13 cellular contexts compared by ENCODE assay signal in the genomic region with DNA sequence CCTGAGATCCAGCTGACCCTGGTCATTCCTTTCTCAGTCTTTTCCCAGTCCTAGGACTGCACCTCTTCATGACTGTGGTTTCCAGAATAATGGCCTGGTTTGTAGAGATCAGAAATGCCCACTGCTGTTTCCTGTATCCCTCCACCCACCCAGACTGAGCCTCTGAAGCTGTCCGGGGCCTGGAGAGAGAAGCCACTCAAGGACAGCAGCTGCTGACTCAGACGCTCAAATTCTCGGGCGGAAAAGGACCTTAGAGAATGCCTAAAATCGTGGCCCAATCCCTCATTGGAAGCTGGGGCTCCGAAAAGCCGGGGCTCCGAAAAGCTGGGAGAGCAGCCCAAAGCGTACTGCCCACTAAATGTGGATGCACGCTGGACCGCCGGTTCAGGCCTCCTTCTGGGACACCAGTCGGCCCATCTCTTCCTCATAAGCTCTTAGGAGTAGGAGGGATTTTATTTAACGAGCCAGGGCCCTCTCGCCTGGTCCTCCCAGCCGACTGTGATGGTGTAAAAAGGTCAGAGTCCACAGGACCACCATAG. TPM values are rescaled to one million over a fixed set of nuclear protein-coding genes. Genes with fewer than 3 reads are reported as not detected.
DNase-seq lines count a peak whose midpoint lies in the region; ATAC-seq, FAIRE-seq and TF ChIP-seq lines count a peak whose summit lies in the region.
"Had no signal": no experiment of that assay in that cellular context is flagged by ENCODE, and none has a peak within 500 bp of the region (broad histone marks: within the 10 kb centered on the region; RNA-seq: fewer than 3 reads in every experiment).

No MANE protein-coding gene starts in this region.

- H3K4me1 ChIP-seq in A549, result peaks cover 4% of the 10 kb centered on the region; the same call in 2 of the 3 replicates
- H3K4me1 ChIP-seq in CD8-positive, alpha-beta T cell (ENCODE audit: insufficient read depth, low read length), result peaks cover 31% of the 10 kb centered on the region
- H3K4me1 ChIP-seq in naive thymus-derived CD4-positive, alpha-beta T cell (ENCODE audit: control insufficient read depth in 2 of 2, insufficient read depth in 2 of 2, low read length in 2 of 2), result peaks cover 11 to 28% of the 10 kb centered on the region in 2 donors

- no peak overlapping the region for H3K4me3 ChIP-seq in A549
- no peak overlapping the region for H3K4me3 ChIP-seq in CD8-positive, alpha-beta T cell (ENCODE audit: low read depth, low read length)
- no peak overlapping the region for H3K4me3 ChIP-seq in naive thymus-derived CD4-positive, alpha-beta T cell (ENCODE audit: low read length)
- H3K4me3 ChIP-seq: hepatocyte, mucosa of descending colon had no signal

- CTCF ChIA-PET in A549 (lab: Yijun Ruan, JAX) (interaction anchor here (0.6 to 21.4 kb wide), 52 partner anchors 9 to 820 kb away, joined by 3 to 749 read pairs (median 4); partner anchors contain the start of genes AMIGO1, ATXN7L2, CYB561D1 and EPS8L3), activated B cell treated with CpG ODN at 0.5 μM for 24 hours (lab: Charles Lee) (interaction anchor here (0.8 to 10.5 kb wide), 26 partner anchors 11 to 559 kb away, joined by 3 to 375 read pairs (median 6); partner anchors contain the start of genes AHCYL1, AMIGO1, ATXN7L2 and CYB561D1)
- CTCF ChIA-PET in CD8-positive, alpha-beta T cell (lab: Charles Lee), result interaction anchor here (0.7 to 26.3 kb wide), 47 partner anchors 9 to 823 kb away, joined by 3 to 1903 read pairs (median 5); partner anchors contain the start of genes AHCYL1, AMIGO1, AMPD2 and ATXN7L2
- CTCF ChIA-PET in naive thymus-derived CD4-positive, alpha-beta T cell (lab: Charles Lee), result interaction anchor here (0.6 to 21.5 kb wide), 28 partner anchors 7 to 454 kb away, joined by 3 to 1240 read pairs (median 5); partner anchors contain the start of genes AMIGO1, ATXN7L2, CYB561D1 and PSMA5

- peaks cover 31% of the 10 kb centered on the region for H3K4me1 Mint-ChIP-seq in CD8-positive, alpha-beta T cell (ENCODE audit: low read depth)
- peaks cover 11% of the 10 kb centered on the region for H3K4me1 Mint-ChIP-seq in activated B cell treated with CpG ODN at 0.5 μM for 24 hours
- peaks cover 22 to 40% (median 30%) of the 10 kb centered on the region in 7 donors for H3K4me1 Mint-ChIP-seq in naive thymus-derived CD4-positive, alpha-beta T cell

- H3K9me3 ChIP-seq in A549, result no peaks in the 10 kb centered on the region
- no peaks in the 10 kb centered on the region for H3K9me3 ChIP-seq in CD8-positive, alpha-beta T cell (ENCODE audit: low read length)
- H3K9me3 ChIP-seq in naive thymus-derived CD4-positive, alpha-beta T cell (ENCODE audit: control insufficient read depth in 2 of 3, low read length in 3 of 3), result no peaks in the 10 kb centered on the region
- H3K9me3 ChIP-seq: mucosa of descending colon had no signal

- no peak for TF ChIP-seq EP300 in A549 (IDR thresholded peaks at IDR 0.05)

- H3K27me3 ChIP-seq in CD8-positive, alpha-beta T cell (ENCODE audit: insufficient read depth, low read length), result no peaks in the 10 kb centered on the region
- H3K27me3 ChIP-seq in naive thymus-derived CD4-positive, alpha-beta T cell (ENCODE audit: control insufficient read depth in 2 of 2, insufficient read depth in 2 of 2, low read length in 2 of 2), result no peaks in the 10 kb centered on the region
- H3K27me3 ChIP-seq: hepatocyte had no signal

- TF ChIP-seq RAD21 in A549 (conservative IDR thresholded peaks at IDR 0.05 in 1 of 2, IDR thresholded peaks at IDR 0.05 in 1 of 2), result no peak

- POLR2A ChIA-PET in A549 (lab: Yijun Ruan, JAX) (no interaction called here), activated B cell treated with CpG ODN at 0.5 μM for 24 hours (lab: Charles Lee) (interaction anchor here (0.7 to 2.2 kb wide), 9 partner anchors 15 to 503 kb away, joined by 3 to 15 read pairs (median 6); partner anchors contain the start of genes ATXN7L2, CYB561D1, GNAI3 and PSMA5)
- POLR2A ChIA-PET in CD8-positive, alpha-beta T cell (lab: Charles Lee), result interaction anchor here (0.6 to 6.6 kb wide), 12 partner anchors 8 to 254 kb away, joined by 3 to 132 read pairs (median 5); partner anchors contain the start of genes AMIGO1, ATXN7L2 and CYB561D1
- POLR2A ChIA-PET in naive thymus-derived CD4-positive, alpha-beta T cell (lab: Charles Lee), result interaction anchor here (0.6 to 15.6 kb wide), 10 partner anchors 16 to 453 kb away, joined by 3 to 520 read pairs (median 6); partner anchors contain the start of genes AHCYL1, AMIGO1, ATXN7L2 and CYB561D1

- no peaks in the 10 kb centered on the region for H3K36me3 ChIP-seq in CD8-positive, alpha-beta T cell (ENCODE audit: insufficient read depth, low read length)
- no peaks in the 10 kb centered on the region for H3K36me3 ChIP-seq in naive thymus-derived CD4-positive, alpha-beta T cell (ENCODE audit: control insufficient read depth in 2 of 3, insufficient read depth in 3 of 3, low read length in 3 of 3)

- no peaks in the 10 kb centered on the region for H3K9me3 Mint-ChIP-seq in CD8-positive, alpha-beta T cell
- H3K9me3 Mint-ChIP-seq in activated B cell treated with CpG ODN at 0.5 μM for 24 hours, result no peaks in the 10 kb centered on the region
- H3K9me3 Mint-ChIP-seq in naive thymus-derived CD4-positive, alpha-beta T cell, result peaks cover 0 to 2% (median 0%) of the 10 kb centered on the region in 11 donors

- 45% methylated on average over 10 of the region's 16 CpGs for WGBS in A549 (ENCODE audit: missing lambda C conversion rate)

- H3K4me3 Mint-ChIP-seq in CD8-positive, alpha-beta T cell, result peak overlapping the region; percentile 80
- no peak overlapping the region for H3K4me3 Mint-ChIP-seq in activated B cell treated with CpG ODN at 0.5 μM for 24 hours
- H3K4me3 Mint-ChIP-seq in naive thymus-derived CD4-positive, alpha-beta T cell, result peak overlapping the region; percentile 78 to 91 (median 86)

- TF ChIP-seq CTCF in A549 (IDR thresholded peaks at IDR 0.05) (no peak), activated B cell treated with CpG ODN at 0.5 μM for 24 hours (IDR thresholded peaks at IDR 0.05) (no peak)
- TF ChIP-seq CTCF in CD8-positive, alpha-beta T cell (IDR thresholded peaks at IDR 0.05), result no peak

- DNase-seq in A549 (ENCODE audit: low read depth in 1 of 2, low spot score in 1 of 2) (no peak), activated B cell treated with CpG ODN at 0.5 μM for 24 hours (no peak), NCI-H446 (lab: John Stamatoyannopoulos, UW) (no peak), NOMO-1 (lab: John Stamatoyannopoulos, UW; ENCODE audit: unreplicated experiment in 2 of 2) (no peak), Kasumi-1 (lab: John Stamatoyannopoulos, UW) (no peak)
- DNase-seq in CD8-positive, alpha-beta T cell, result no peak
- DNase-seq in naive thymus-derived CD4-positive, alpha-beta T cell, result no peak

- H3K36me3 Mint-ChIP-seq in CD8-positive, alpha-beta T cell, result no peaks in the 10 kb centered on the region
- H3K36me3 Mint-ChIP-seq in activated B cell treated with CpG ODN at 0.5 μM for 24 hours (ENCODE audit: low read depth), result no peaks in the 10 kb centered on the region
- H3K36me3 Mint-ChIP-seq in naive thymus-derived CD4-positive, alpha-beta T cell, result no peaks in the 10 kb centered on the region
- H3K36me3 Mint-ChIP-seq: activated CD8-positive, alpha-beta memory T cell treated with anti-CD3 and anti-CD28 coated beads, Interleukin-2, amount 10 ng/mL, durations not matched to agents 7 days and 5 days had no signal

- intact Hi-C loops in CD8-positive, alpha-beta T cell (cut with DNase I, micrococcal nuclease), result loop anchor here (1.0 to 5.0 kb wide), 14 partner anchors 17 to 420 kb away; partner anchors contain the start of genes CYB561D1 (in 1 of the 2), ELAPOR1 (in 1 of the 2) and PSMA5 (in 1 of the 2)
- intact Hi-C loops in activated B cell treated with CpG ODN at 0.5 μM for 24 hours (cut with micrococcal nuclease), result loop anchor here (1.0 kb wide), 8 partner anchors 38 to 331 kb away; partner anchors contain the start of genes CYB561D1 and PSMA5
- intact Hi-C loops in naive thymus-derived CD4-positive, alpha-beta T cell (cut with micrococcal nuclease), result loop anchor here (1.0 to 5.0 kb wide), 11 partner anchors 30 to 840 kb away; partner anchors contain the start of genes CYB561D1 (in 2 of the 2), PSMA5 (in 2 of the 2), PRPF38B (in 1 of the 2) and PSRC1 (in 1 of the 2)

- FAIRE-seq in A549 (lab: Jason Lieb, UNC), result no peak

- H3K27ac ChIP-seq in A549, result no peak overlapping the region
- H3K27ac ChIP-seq in CD8-positive, alpha-beta T cell (ENCODE audit: low read depth, low read length), result no peak overlapping the region
- H3K27ac ChIP-seq in naive thymus-derived CD4-positive, alpha-beta T cell (ENCODE audit: low read depth, low read length), result no peak overlapping the region
- H3K27ac ChIP-seq: hepatocyte had no signal

- no peaks in the 10 kb centered on the region for H3K27me3 Mint-ChIP-seq in CD8-positive, alpha-beta T cell (ENCODE audit: low read depth)
- H3K27me3 Mint-ChIP-seq in activated B cell treated with CpG ODN at 0.5 μM for 24 hours, result no peaks in the 10 kb centered on the region
- peaks cover 0 to 2% (median 0%) of the 10 kb centered on the region in 5 donors for H3K27me3 Mint-ChIP-seq in naive thymus-derived CD4-positive, alpha-beta T cell
- H3K27me3 Mint-ChIP-seq: activated CD8-positive, alpha-beta memory T cell treated with anti-CD3 and anti-CD28 coated beads, Interleukin-2, amount 10 ng/mL, durations not matched to agents 7 days and 5 days had no signal

- TF ChIP-seq POLR2A in A549 (IDR thresholded peaks at IDR 0.05; ENCODE audit: low read length), result no peak

- H3K4me2 ChIP-seq in A549, result peak overlapping the region; percentile 63

- ATAC-seq in A549 (peak in 1 of 2 experiments; percentile 31; a peak in 2 of 6 replicates), activated B cell treated with CpG ODN at 0.5 μM for 24 hours (ENCODE audit: low read depth) (no peak), HG02798 (IDR thresholded peaks at IDR 0.05; ENCODE audit: poor library complexity, unreplicated experiment) (no peak)
- ATAC-seq in CD8-positive, alpha-beta T cell, result no peak
- ATAC-seq in naive thymus-derived CD4-positive, alpha-beta T cell, result no peak

- H3K27ac Mint-ChIP-seq in CD8-positive, alpha-beta T cell, result no peak overlapping the region
- H3K27ac Mint-ChIP-seq in activated B cell treated with CpG ODN at 0.5 μM for 24 hours, result peak overlapping the region; percentile 74
- H3K27ac Mint-ChIP-seq in naive thymus-derived CD4-positive, alpha-beta T cell, result peak overlapping the region; percentile 72 to 96 (median 91)

RNA-seq across cellular contexts. Expression of gene GPR61, which starts 7.8 kb away (rescaled TPM):
- polyA plus RNA-seq in A549 (2011; rRNA removed), result 0.14 TPM in 1 of 2 replicates, not detected in the other
- polyA plus RNA-seq in A549 (2012; cell fraction: cytosol; rRNA removed), result not detected in 2 replicates
- not detected in 2 replicates for polyA plus RNA-seq in A549 (2012; cell fraction: nucleus; rRNA removed)
- not detected in 3 replicates for polyA plus RNA-seq in A549 (2017; fragmentation: RNase III; extraction: RNeasy Plus Mini Kit Qiagen cat#74134 plus additional on column Dnase treatment)
- polyA minus RNA-seq in A549 (2011; rRNA and poly(A)+ RNA removed), result not detected in 2 replicates
- total RNA-seq in CD8-positive, alpha-beta T cell, result under 1 TPM; 0.43 to 0.86 TPM
- total RNA-seq in activated B cell treated with CpG ODN at 0.5 μM for 24 hours, result 0.15 TPM in 1 of 2 replicates, not detected in the other
- total RNA-seq in naive thymus-derived CD4-positive, alpha-beta T cell, result under 1 TPM; 0.05 to 0.58 (median 0.42) TPM
- under 1 TPM in 1 of 2 donors, not detected in 1; 0.45 TPM for polyA plus RNA-seq in naive thymus-derived CD4-positive, alpha-beta T cell
- total RNA-seq: G401 had no signal
- polyA plus RNA-seq: urinary bladder had no signal

RNA-seq across cellular contexts. Expression of gene GNAI3, which starts 16.5 kb away (rescaled TPM):
- 6.1 and 8.7 TPM in 2 replicates for polyA plus RNA-seq in A549 (2011; rRNA removed)
- polyA plus RNA-seq in A549 (2012; cell fraction: cytosol; rRNA removed), result 2.0 TPM in 2 replicates
- 0.86 and 1.2 TPM in 2 replicates for polyA plus RNA-seq in A549 (2012; cell fraction: nucleus; rRNA removed)
- 5.3 to 5.6 TPM (median 5.6 TPM) in 3 replicates for polyA plus RNA-seq in A549 (2017; fragmentation: RNase III; extraction: RNeasy Plus Mini Kit Qiagen cat#74134 plus additional on column Dnase treatment)
- polyA minus RNA-seq in A549 (2011; rRNA and poly(A)+ RNA removed), result 4.0 and 4.6 TPM in 2 replicates
- total RNA-seq in CD8-positive, alpha-beta T cell, result 1 to 10 TPM; 6.8 to 7.1 TPM
- 7.5 and 8.4 TPM in 2 replicates for total RNA-seq in activated B cell treated with CpG ODN at 0.5 μM for 24 hours
- 1 to 10 TPM; 4.9 to 9.3 (median 7.0) TPM for total RNA-seq in naive thymus-derived CD4-positive, alpha-beta T cell
- polyA plus RNA-seq in naive thymus-derived CD4-positive, alpha-beta T cell, result 1 to 10 TPM; 7.2 to 7.7 TPM

RNA-seq across cellular contexts. Expression of gene AMIGO1, which starts 22.4 kb away (rescaled TPM):
- polyA plus RNA-seq in A549 (2011; rRNA removed) (0.43 and 0.85 TPM in 2 replicates), A549 (2017; fragmentation: RNase III; extraction: RNeasy Plus Mini Kit Qiagen cat#74134 plus additional on column Dnase treatment) (1.1 to 1.3 TPM (median 1.2 TPM) in 3 replicates)
- 0.32 and 0.56 TPM in 2 replicates for polyA plus RNA-seq in A549 (2012; cell fraction: cytosol; rRNA removed)
- 0.36 and 0.37 TPM in 2 replicates for polyA plus RNA-seq in A549 (2012; cell fraction: nucleus; rRNA removed)
- 0.49 and 1.1 TPM in 2 replicates for polyA minus RNA-seq in A549 (2011; rRNA and poly(A)+ RNA removed)
- 1 to 10 TPM; 8.6 to 9.6 TPM for total RNA-seq in CD8-positive, alpha-beta T cell
- total RNA-seq in activated B cell treated with CpG ODN at 0.5 μM for 24 hours, result 0.42 and 0.53 TPM in 2 replicates
- 10 to 100 TPM in 3 of 5 experiments, 1 to 10 TPM in 2; 2.9 to 42.2 (median 17.7) TPM for total RNA-seq in naive thymus-derived CD4-positive, alpha-beta T cell
- 10 to 100 TPM; 17.4 to 36.2 TPM for polyA plus RNA-seq in naive thymus-derived CD4-positive, alpha-beta T cell

RNA-seq across cellular contexts. Expression of gene CYB561D1, which starts 38.0 kb away (rescaled TPM):
- polyA plus RNA-seq in A549 (2011; rRNA removed) (4.0 and 4.9 TPM in 2 replicates), A549 (2017; fragmentation: RNase III; extraction: RNeasy Plus Mini Kit Qiagen cat#74134 plus additional on column Dnase treatment) (4.4 to 5.2 TPM (median 4.9 TPM) in 3 replicates)
- 3.2 and 4.4 TPM in 2 replicates for polyA plus RNA-seq in A549 (2012; cell fraction: cytosol; rRNA removed)
- 4.5 and 6.2 TPM in 2 replicates for polyA plus RNA-seq in A549 (2012; cell fraction: nucleus; rRNA removed)
- 6.9 and 7.4 TPM in 2 replicates for polyA minus RNA-seq in A549 (2011; rRNA and poly(A)+ RNA removed)
- total RNA-seq in CD8-positive, alpha-beta T cell, result 10 to 100 TPM; 10.2 to 12.3 TPM
- total RNA-seq in activated B cell treated with CpG ODN at 0.5 μM for 24 hours, result 17.1 and 18.1 TPM in 2 replicates
- 10 to 100 TPM; 19.6 to 41.5 (median 24.1) TPM for total RNA-seq in naive thymus-derived CD4-positive, alpha-beta T cell
- polyA plus RNA-seq in naive thymus-derived CD4-positive, alpha-beta T cell, result 10 to 100 TPM; 13.5 to 25.3 TPM

RNA-seq across cellular contexts. Expression of gene ATXN7L2, which starts 48.2 kb away (rescaled TPM):
- polyA plus RNA-seq in A549 (2011; rRNA removed) (0.97 and 1.2 TPM in 2 replicates), A549 (2017; fragmentation: RNase III; extraction: RNeasy Plus Mini Kit Qiagen cat#74134 plus additional on column Dnase treatment) (2.0 to 2.2 TPM (median 2.1 TPM) in 3 replicates)
- polyA plus RNA-seq in A549 (2012; cell fraction: cytosol; rRNA removed), result 2.6 and 3.3 TPM in 2 replicates
- 9.0 and 11.2 TPM in 2 replicates for polyA plus RNA-seq in A549 (2012; cell fraction: nucleus; rRNA removed)
- polyA minus RNA-seq in A549 (2011; rRNA and poly(A)+ RNA removed), result 1.4 TPM in 2 replicates
- total RNA-seq in CD8-positive, alpha-beta T cell, result 10 to 100 TPM; 16.8 to 19.4 TPM
- 7.5 and 9.0 TPM in 2 replicates for total RNA-seq in activated B cell treated with CpG ODN at 0.5 μM for 24 hours
- 10 to 100 TPM; 10.5 to 12.8 (median 11.7) TPM for total RNA-seq in naive thymus-derived CD4-positive, alpha-beta T cell
- polyA plus RNA-seq in naive thymus-derived CD4-positive, alpha-beta T cell, result 10 to 100 TPM in 1 of 2 donors, 1 to 10 TPM in 1; 4.9 to 15.2 TPM
